Comparison of ENCODE assay signal across 1 cellular context in the genomic region with DNA sequence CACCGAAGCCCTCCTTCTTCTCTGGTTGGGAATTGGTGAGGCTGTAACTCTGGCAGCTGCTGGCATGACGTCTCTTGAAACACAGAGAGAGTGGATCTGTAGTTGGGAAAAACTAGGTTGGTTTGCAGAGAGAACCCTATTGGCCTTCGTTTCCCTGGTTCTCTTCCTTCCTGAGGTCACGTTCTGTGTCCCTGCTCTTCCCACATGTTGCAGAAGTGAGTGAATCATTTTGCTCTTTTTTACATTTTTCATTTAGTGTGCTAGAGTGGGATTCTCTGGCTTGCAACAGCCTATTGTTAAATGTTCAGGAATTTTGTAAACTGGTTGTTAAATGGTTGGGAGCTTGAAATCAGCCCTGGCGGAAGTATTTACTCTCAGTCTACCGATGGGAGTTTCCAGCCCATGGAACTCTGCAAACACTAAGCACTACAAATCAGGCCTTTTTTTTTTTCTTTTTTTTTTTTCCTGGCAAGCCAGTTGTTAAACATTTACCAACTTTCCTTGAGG.
TF ChIP-seq lines count a peak whose summit lies in the region.

No MANE protein-coding gene starts in this region.

TF ChIP-seq in liver, 16 proteins besides CTCF, POLR2A, EP300 and RAD21 (continued from another document):
- peak in 1 of 2 donors; percentile 64 for TF ChIP-seq HNF4A (conservative IDR thresholded peaks at IDR 0.05)
